ENCODE assay signal across 2 cellular contexts in genomic region chr15:38304486-38304885, GRCh38.
TF ChIP-seq lines count a peak whose summit lies in the region.

No MANE protein-coding gene starts in this region.

TF ChIP-seq in IMR-90, 13 proteins besides CTCF, POLR2A, EP300 and RAD21:
- no peak for TF ChIP-seq ELK1 (IDR thresholded peaks at IDR 0.05; ENCODE audit: borderline replicate concordance, low read depth, low read length)
- TF ChIP-seq, protein P1, sequence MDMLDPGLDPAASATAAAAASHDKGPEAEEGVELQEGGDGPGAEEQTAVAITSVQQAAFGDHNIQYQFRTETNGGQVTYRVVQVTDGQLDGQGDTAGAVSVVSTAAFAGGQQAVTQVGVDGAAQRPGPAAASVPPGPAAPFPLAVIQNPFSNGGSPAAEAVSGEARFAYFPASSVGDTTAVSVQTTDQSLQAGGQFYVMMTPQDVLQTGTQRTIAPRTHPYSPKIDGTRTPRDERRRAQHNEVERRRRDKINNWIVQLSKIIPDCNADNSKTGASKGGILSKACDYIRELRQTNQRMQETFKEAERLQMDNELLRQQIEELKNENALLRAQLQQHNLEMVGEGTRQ (IDR thresholded peaks at IDR 0.05; ENCODE audit: low read depth, low read length): no peak
- TF ChIP-seq SMC3 (IDR thresholded peaks at IDR 0.05; ENCODE audit: low read depth, low read length): no peak
- TF ChIP-seq CEBPB (IDR thresholded peaks at IDR 0.05; ENCODE audit: low read depth, low read length): no peak
- TF ChIP-seq RFX5 (IDR thresholded peaks at IDR 0.05; ENCODE audit: low read depth, low read length): no peak
- TF ChIP-seq RCOR1 (IDR thresholded peaks at IDR 0.05; ENCODE audit: insufficient replicate concordance, low read length): no peak
- TF ChIP-seq FOS (IDR thresholded peaks at IDR 0.05; ENCODE audit: low read depth, low read length): no peak
- no peak for TF ChIP-seq CHD1 (IDR thresholded peaks at IDR 0.05; ENCODE audit: low read depth, low read length)
TF ChIP-seq in IMR-90: peak in this region for 0.

TF ChIP-seq in SK-N-SH, 30 proteins besides CTCF, POLR2A, EP300 and RAD21 (continued from another document):
- TF ChIP-seq REST (IDR thresholded peaks at IDR 0.05; ENCODE audit: low read depth, low read length): no peak
- no peak for TF ChIP-seq PBX3 (IDR thresholded peaks at IDR 0.05)
- TF ChIP-seq TCF12 (IDR thresholded peaks at IDR 0.05): no peak
- no peak for TF ChIP-seq SMC3 (IDR thresholded peaks at IDR 0.05; ENCODE audit: low read depth, low read length)
- TF ChIP-seq, protein P1 (IDR thresholded peaks at IDR 0.05; ENCODE audit: borderline replicate concordance, low read depth, low read length): no peak
- TF ChIP-seq YY1 (IDR thresholded peaks at IDR 0.05; ENCODE audit: low read depth): no peak
- no peak for TF ChIP-seq NRF1 (IDR thresholded peaks at IDR 0.05; ENCODE audit: low read depth, low read length)
- TF ChIP-seq, protein P2, sequence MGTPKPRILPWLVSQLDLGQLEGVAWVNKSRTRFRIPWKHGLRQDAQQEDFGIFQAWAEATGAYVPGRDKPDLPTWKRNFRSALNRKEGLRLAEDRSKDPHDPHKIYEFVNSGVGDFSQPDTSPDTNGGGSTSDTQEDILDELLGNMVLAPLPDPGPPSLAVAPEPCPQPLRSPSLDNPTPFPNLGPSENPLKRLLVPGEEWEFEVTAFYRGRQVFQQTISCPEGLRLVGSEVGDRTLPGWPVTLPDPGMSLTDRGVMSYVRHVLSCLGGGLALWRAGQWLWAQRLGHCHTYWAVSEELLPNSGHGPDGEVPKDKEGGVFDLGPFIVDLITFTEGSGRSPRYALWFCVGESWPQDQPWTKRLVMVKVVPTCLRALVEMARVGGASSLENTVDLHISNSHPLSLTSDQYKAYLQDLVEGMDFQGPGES (IDR thresholded peaks at IDR 0.05; ENCODE audit: low read depth, low read length): no peak
- no peak for TF ChIP-seq FOXM1 (IDR thresholded peaks at IDR 0.05; ENCODE audit: low read depth)
- no peak for TF ChIP-seq GATA2 (CRISPR knock-in tag; IDR thresholded peaks at IDR 0.05)
- TF ChIP-seq SIN3A (IDR thresholded peaks at IDR 0.05; ENCODE audit: borderline replicate concordance, low read depth, low read length): no peak
- TF ChIP-seq CHD2 (IDR thresholded peaks at IDR 0.05; ENCODE audit: low read length, partially characterized antibody): no peak
- no peak for TF ChIP-seq JUND (IDR thresholded peaks at IDR 0.05)
